ENCODE assay signal across 16 cellular contexts in the genomic region with DNA sequence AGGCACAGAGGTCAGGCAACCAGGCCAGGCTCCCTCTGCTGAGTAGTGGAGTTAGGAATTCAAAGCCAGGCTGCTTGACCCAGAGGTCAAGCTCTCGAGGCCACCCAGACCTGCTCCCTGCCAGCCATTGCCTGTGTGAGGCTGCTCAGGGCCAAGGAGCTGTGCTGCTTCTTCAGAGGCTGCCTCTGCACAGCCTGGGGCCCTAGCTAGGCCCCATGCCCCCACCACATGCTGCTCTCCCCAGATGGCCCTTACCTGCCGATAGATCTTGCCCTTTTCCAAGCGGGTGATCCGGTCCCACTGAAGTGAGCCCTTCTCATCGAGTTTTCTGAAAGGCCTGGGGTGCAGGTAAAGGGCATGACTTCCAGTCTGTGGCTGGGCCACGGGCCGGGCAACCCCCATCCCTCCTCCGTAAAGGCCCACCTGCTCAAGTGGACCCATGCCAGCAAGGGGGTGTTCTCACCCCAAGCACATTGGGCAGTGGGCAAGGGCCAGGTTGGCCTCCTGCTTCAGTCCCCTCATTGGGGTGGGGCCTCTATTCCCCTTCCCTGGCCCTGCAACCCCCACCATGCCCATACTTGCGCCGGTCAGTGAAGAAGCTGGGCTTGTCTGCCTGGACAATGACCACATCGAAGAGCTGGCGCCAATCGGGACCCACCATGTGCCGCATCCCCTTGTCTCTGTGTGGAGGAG. TPM values are rescaled to one million over a fixed set of nuclear protein-coding genes. Genes with fewer than 3 reads are reported as not detected.
DNase-seq lines count a peak whose midpoint lies in the region; ATAC-seq and TF ChIP-seq lines count a peak whose summit lies in the region.
"Had no signal": no experiment of that assay in that cellular context is flagged by ENCODE, and none has a peak within 500 bp of the region (broad histone marks: within the 10 kb centered on the region; RNA-seq: fewer than 3 reads in every experiment).

No MANE protein-coding gene starts in this region.

- peak overlapping the region; percentile 45 for H3K27ac Mint-ChIP-seq in nephron progenitor cell
- H3K27ac Mint-ChIP-seq: activated B cell treated with CpG ODN at 0.5 μM for 24 hours had no signal

- H3K4me2 ChIP-seq in MM.1S (ENCODE audit: low read depth, low read length), result no peak overlapping the region

- H3K4me1 Mint-ChIP-seq in nephron progenitor cell, result peaks cover 45% of the 10 kb centered on the region

- H3K4me3 ChIP-seq in WERI-Rb-1 (ENCODE audit: low read depth, low read length) (no peak overlapping the region), MM.1S (ENCODE audit: low read length) (no peak overlapping the region)

- H4K20me1 ChIP-seq in MM.1S (ENCODE audit: insufficient read depth, low read length), result no peaks in the 10 kb centered on the region

- no peak for ATAC-seq in Right ventricle myocardium superior (ENCODE audit: poor library complexity)
- ATAC-seq: activated T-cell treated with anti-CD3 and anti-CD28 coated beads, Interleukin-2, amount 50 U/mL, for 4 hours had no signal

- no peak overlapping the region for H3K9ac ChIP-seq in MM.1S (ENCODE audit: low read length)

- no peak overlapping the region for H3K4me3 Mint-ChIP-seq in nephron progenitor cell
- H3K4me3 Mint-ChIP-seq: activated B cell treated with CpG ODN at 0.5 μM for 24 hours; activated T-cell treated with anti-CD3 and anti-CD28 coated beads, Interleukin-2, amount 50 U/mL, for 4 hours; brain had no signal

- H3K27me3 ChIP-seq in WERI-Rb-1 (ENCODE audit: insufficient read depth, low read depth, severe bottlenecking), result no peaks in the 10 kb centered on the region
- H3K27me3 ChIP-seq in MM.1S (replicated peaks; ENCODE audit: insufficient read depth, low read length), result no peaks in the 10 kb centered on the region

- DNase-seq in stimulated activated CD4-positive, alpha-beta T cell treated with anti-CD3 and anti-CD28 coated beads, Interleukin-1b, Interleukin-23, amount 100 ng/mL, for 48 hours, result peak; percentile 0
- DNase-seq in stimulated activated CD4-positive, alpha-beta T cell treated with anti-CD3 and anti-CD28 coated beads, Interleukin-2, amount 100 ng/mL, for 48 hours, result no peak
- DNase-seq in Right ventricle myocardium superior (peak; percentile 43), nephron progenitor cell (no peak), hippocampal formation (lab: John Stamatoyannopoulos, UW) (no peak), WERI-Rb-1 (no peak), NCI-H2227 (lab: John Stamatoyannopoulos, UW; ENCODE audit: unreplicated experiment) (no peak), MM.1S (no peak)
- DNase-seq: activated B cell treated with CpG ODN at 0.5 μM for 24 hours; activated T-cell treated with anti-CD3 and anti-CD28 coated beads, Interleukin-2, amount 50 U/mL, for 4 hours; NCI-H1048; NCI-H2227 treated with DMSO at 0.1 percent for 48 hours; small intestine; SW 1271 had no signal

- H2AFZ ChIP-seq in MM.1S (ENCODE audit: low read length), result no peak overlapping the region

- H3K4me1 ChIP-seq in MM.1S (ENCODE audit: low read length), result no peaks in the 10 kb centered on the region

- H3K9me3 ChIP-seq in WERI-Rb-1 (ENCODE audit: severe bottlenecking) (no peaks in the 10 kb centered on the region), MM.1S (replicated peaks; ENCODE audit: insufficient read depth, low read length) (no peaks in the 10 kb centered on the region)

- peaks cover 76% of the 10 kb centered on the region for H3K36me3 ChIP-seq in WERI-Rb-1
- no peaks in the 10 kb centered on the region for H3K36me3 ChIP-seq in MM.1S (replicated peaks; ENCODE audit: insufficient read depth, low read length)

- no peaks in the 10 kb centered on the region for H3K79me2 ChIP-seq in MM.1S (ENCODE audit: low read length)

- intact Hi-C loops in Right ventricle myocardium superior (cut with DNase I), result no loop called here

- H3K27me3 Mint-ChIP-seq in nephron progenitor cell (ENCODE audit: low read depth, poor library complexity), result no peaks in the 10 kb centered on the region
- H3K27me3 Mint-ChIP-seq: activated B cell treated with CpG ODN at 0.5 μM for 24 hours, brain had no signal

- H3F3A ChIP-seq in MM.1S (ENCODE audit: insufficient read depth, low read length), result no peaks in the 10 kb centered on the region

- H3K9me2 ChIP-seq in MM.1S (replicated peaks; ENCODE audit: insufficient read depth, low read length), result no peaks in the 10 kb centered on the region

- TF ChIP-seq CTCF in nephron progenitor cell (IDR thresholded peaks at IDR 0.05) (no peak), WERI-Rb-1 (IDR thresholded peaks at IDR 0.05; ENCODE audit: low read depth, low read length) (no peak), MM.1S (IDR thresholded peaks at IDR 0.05; ENCODE audit: low read length) (no peak)

- H3K27ac ChIP-seq in WERI-Rb-1 (no peak overlapping the region), MM.1S (ENCODE audit: low read length) (no peak overlapping the region)

- H3K9me3 Mint-ChIP-seq in nephron progenitor cell, result no peaks in the 10 kb centered on the region
- H3K9me3 Mint-ChIP-seq: activated B cell treated with CpG ODN at 0.5 μM for 24 hours; activated T-cell treated with anti-CD3 and anti-CD28 coated beads, Interleukin-2, amount 50 U/mL, for 4 hours; brain had no signal

- peaks cover 36% of the 10 kb centered on the region for H3K36me3 Mint-ChIP-seq in nephron progenitor cell (ENCODE audit: low read depth)

RNA-seq across cellular contexts. Expression of a gene that starts 6.5 kb away (rescaled TPM):
- 84.1 TPM for total RNA-seq in Right ventricle myocardium superior

RNA-seq across cellular contexts. Expression of a gene that starts 9.2 kb away (rescaled TPM):
- 71.2 TPM for total RNA-seq in Right ventricle myocardium superior

RNA-seq across cellular contexts. Expression of a gene that starts 32.0 kb away (rescaled TPM):
- total RNA-seq in Right ventricle myocardium superior, result 74.7 TPM
- total RNA-seq: OCI-LY7 had no signal

Comparison
In these comparisons a context has a peak if more than half of its experiments do, and no peak if none do; other contexts are left out.
1. DNase-seq: peak in stimulated activated CD4-positive, alpha-beta T cell treated with anti-CD3 and anti-CD28 coated beads, Interleukin-1b, Interleukin-23, amount 100 ng/mL, for 48 hours (single experiment) and Right ventricle myocardium superior (single experiment); none in stimulated activated CD4-positive, alpha-beta T cell treated with anti-CD3 and anti-CD28 coated beads, Interleukin-2, amount 100 ng/mL, for 48 hours (0 of 2), nephron progenitor cell (single experiment), hippocampal formation (0 of 2), WERI-Rb-1 (single experiment), NCI-H2227 (single experiment) and MM.1S (single experiment).